Comparison of ENCODE assay signal across 22 cellular contexts in genomic region chr12:121934318-121934682, GRCh38. TPM values are rescaled to one million over a fixed set of nuclear protein-coding genes. Genes with fewer than 3 reads are reported as not detected.
A peak's percentile ranks its signal among the peaks of the same experiment; 100 is the strongest.
DNase-seq lines count a peak whose midpoint lies in the region; ATAC-seq, FAIRE-seq and TF ChIP-seq lines count a peak whose summit lies in the region.
"Had no signal": no experiment of that assay in that cellular context is flagged by ENCODE, and none has a peak within 500 bp of the region (broad histone marks: within the 10 kb centered on the region; RNA-seq: fewer than 3 reads in every experiment).

No MANE protein-coding gene starts in this region.

- H3K4me1 ChIP-seq in IMR-90 (ENCODE audit: control insufficient read depth, insufficient read depth, low read length) (peaks cover 2% of the 10 kb centered on the region; the same call in 1 of the 2 replicates), K562 (replicated peaks in 1 of 2; ENCODE audit: control insufficient read depth in 2 of 2, insufficient read depth in 2 of 2, low read length in 2 of 2) (peaks cover 25 to 29% of the 10 kb centered on the region in 2 experiments; a peak in 4 of 5 replicates), mesodermal cell (ENCODE audit: control insufficient read depth, insufficient read depth, low read length, poor library complexity, severe bottlenecking) (peaks cover 12% of the 10 kb centered on the region), ovary (ENCODE audit: insufficient read depth) (no peaks in the 10 kb centered on the region)
- H3K4me1 ChIP-seq: Peyer's patch had no signal

- H4K5ac ChIP-seq in IMR-90 (ENCODE audit: low read depth, low read length), result no peak overlapping the region

- H3K27ac ChIP-seq in IMR-90 (ENCODE audit: insufficient read depth, low read length) (no peak overlapping the region), K562 (ENCODE audit: extremely low read depth, low read depth, low read length) (peak overlapping the region; percentile 95), mesodermal cell (ENCODE audit: low read depth, low read length, severe bottlenecking) (peak overlapping the region; percentile 64), ovary (no peak overlapping the region)
- H3K27ac ChIP-seq: 22Rv1, HL-60, Peyer's patch, SK-N-MC had no signal

- H2BK5ac ChIP-seq in IMR-90 (ENCODE audit: low read depth, low read length, poor library complexity, severe bottlenecking), result no peak overlapping the region

- no peak overlapping the region for H3K4ac ChIP-seq in IMR-90 (ENCODE audit: low read depth, low read length)

- H3K27me3 ChIP-seq in IMR-90 (ENCODE audit: control insufficient read depth, insufficient read depth, low read length) (no peaks in the 10 kb centered on the region), K562 (ENCODE audit: control insufficient read depth in 2 of 2, insufficient read depth in 2 of 2, low read length in 2 of 2) (no peaks in the 10 kb centered on the region), ovary (no peaks in the 10 kb centered on the region)
- H3K27me3 ChIP-seq: Peyer's patch had no signal

- CTCF ChIA-PET in IMR-90 (lab: Yijun Ruan, JAX) (no interaction called here), K562 (lab: Yijun Ruan, JAX; ENCODE audit: low intra/inter-chr PET ratio) (no interaction called here)

- no peak overlapping the region for H3K9ac ChIP-seq in IMR-90 (ENCODE audit: low read depth, low read length)
- peak overlapping the region; percentile 89; a peak in 3 of 4 replicates for H3K9ac ChIP-seq in K562 (ENCODE audit: insufficient read depth in 1 of 2, low read depth in 2 of 2, low read length in 2 of 2)

- peaks cover 4% of the 10 kb centered on the region; the same call in 1 of the 2 replicates for H3K9me3 ChIP-seq in IMR-90 (ENCODE audit: control insufficient read depth, insufficient read depth, low read length)
- H3K9me3 ChIP-seq in K562 (replicated peaks; ENCODE audit: control insufficient read depth, insufficient read depth, low read depth, low read length), result no peaks in the 10 kb centered on the region
- peaks cover 3% of the 10 kb centered on the region for H3K9me3 ChIP-seq in mesodermal cell (ENCODE audit: control insufficient read depth, low read length)
- H3K9me3 ChIP-seq in ovary, result no peaks in the 10 kb centered on the region
- H3K9me3 ChIP-seq: Peyer's patch had no signal

- dilution Hi-C loops in IMR-90 (cut with HindIII; ENCODE audit: low sequenced_read_pairs, unreplicated experiment), result no loop called here

- TF ChIP-seq RAD21 in IMR-90 (IDR thresholded peaks at IDR 0.05; ENCODE audit: low read length), result no peak
- TF ChIP-seq RAD21 in K562 (CRISPR knock-in tag; conservative IDR thresholded peaks at IDR 0.05 in 1 of 2, IDR thresholded peaks at IDR 0.05 in 1 of 2), result no peak

- H2BK15ac ChIP-seq in IMR-90 (ENCODE audit: low read depth, low read length), result 0 out of 3 replicates have a peak overlapping the region, but pooled peaks have one; percentile 61

- H2BK120ac ChIP-seq in IMR-90 (ENCODE audit: low read depth, low read length), result no peak overlapping the region

- no peak overlapping the region for H3K56ac ChIP-seq in IMR-90 (ENCODE audit: extremely low read depth, insufficient read depth, low read length)

- ATAC-seq in IMR-90 (ENCODE audit: low read depth) (no peak), K562 (peak; percentile 69), HG02981 (IDR thresholded peaks at IDR 0.05; ENCODE audit: unreplicated experiment) (no peak), HG03045 (IDR thresholded peaks at IDR 0.05; ENCODE audit: unreplicated experiment) (no peak)

- BruUV-seq in IMR-90 (replicated peaks; lab: Mats Ljungman, UMichigan) (no TSS peak), K562 (replicated peaks; lab: Mats Ljungman, UMichigan) (TSS peak; percentile 80)

- no peak overlapping the region for H3K18ac ChIP-seq in IMR-90 (ENCODE audit: low read depth, low read length)

- H3K23ac ChIP-seq in IMR-90 (ENCODE audit: low read depth, low read length), result no peak overlapping the region

- no peak for TF ChIP-seq POLR2A in IMR-90 (IDR thresholded peaks at IDR 0.05; ENCODE audit: low read depth, low read length)
- TF ChIP-seq POLR2A in K562 (conservative IDR thresholded peaks at IDR 0.05), result no peak
- TF ChIP-seq POLR2A in ovary (IDR thresholded peaks at IDR 0.05), result no peak

- peak; percentile 8 for DNase-seq in A172 (ENCODE audit: low spot score)
- DNase-seq in IMR-90, result peak; percentile 15
- peak in 1 of 4 experiments; percentile 50 for DNase-seq in K562 (ENCODE audit: extremely low read depth in 1 of 4, low spot score in 3 of 4)
- DNase-seq in ovary, result no peak
- DNase-seq in activated naive CD4-positive, alpha-beta T cell (lab: John Stamatoyannopoulos, UW), result no peak
- DNase-seq: Calu3; CD4-positive, alpha-beta T cell; HFFc6; NCI-H1092 treated with DMSO at 0.1 percent for 48 hours; NCI-H2081; NCI-H446 treated with DMSO at 0.1 percent for 48 hours; NK-92 treated with Interleukin-12 subunit alpha and Interleukin-12 subunit beta, amount 100 ng/mL, for 24 hours; Peyer's patch; SHP77 had no signal

- no peak overlapping the region for H4K91ac ChIP-seq in IMR-90 (ENCODE audit: insufficient read depth, low read depth, low read length)

- POLR2A ChIA-PET in IMR-90 (lab: Charles Lee; ENCODE audit: unreplicated experiment) (no interaction called here), K562 (lab: Yijun Ruan, JAX) (interaction anchor here (0.6 to 2.1 kb wide), 9 partner anchors 9 to 529 kb away, joined by 3 to 6 read pairs (median 4); no protein-coding TSS in a partner anchor)

- intact Hi-C loops in IMR-90 (cut with micrococcal nuclease), result loop anchor here (1.0 kb wide), 1 partner anchor 23 kb away; no protein-coding TSS in a partner anchor
- intact Hi-C loops in K562 (cut with micrococcal nuclease), result loop anchor here (5.0 kb wide), 1 partner anchor 88 kb away; the partner anchor contains the start of gene BCL7A
- intact Hi-C loops in ovary (cut with DNase I), result no loop called here

- no peak overlapping the region; the same call in 1 of the 2 replicates for H3K14ac ChIP-seq in IMR-90 (replicated peaks; ENCODE audit: low read depth, low read length)

- no CpG with 5 or more reads among the region's 2 CpGs for WGBS in IMR-90 (ENCODE audit: extremely low coverage in 2 of 2, insufficient read length in 1 of 2), 2 experiments
- WGBS in K562 (ENCODE audit: insufficient coverage, low coverage, missing lambda C conversion rate), result 54% methylated on average over 2 of the region's 2 CpGs
- 100% methylated on average over 2 of the region's 2 CpGs for WGBS in mesodermal cell (ENCODE audit: insufficient coverage in 2 of 2), 2 experiments
- WGBS in ovary, 3 donors, result 92 to 98% (median 97%) methylated on average over 2 of the region's 2 CpGs

- H3K4me3 ChIP-seq in IMR-90 (ENCODE audit: insufficient read depth, low read depth, low read length) (no peak overlapping the region), K562 (peak overlapping the region; percentile 47), mesodermal cell (ENCODE audit: extremely low read depth, insufficient read depth, low read length, poor library complexity, severe bottlenecking) (no peak overlapping the region), ovary (no peak overlapping the region)
- H3K4me3 ChIP-seq: Peyer's patch, SK-N-MC had no signal

- TF ChIP-seq CTCF in IMR-90 (conservative IDR thresholded peaks at IDR 0.05; ENCODE audit: low read depth, low read length) (no peak), K562 (IDR thresholded peaks at IDR 0.05 in 2 of 3, conservative IDR thresholded peaks at IDR 0.05 in 1 of 3; ENCODE audit: insufficient read depth in 2 of 3, low read depth in 1 of 3, low read length in 3 of 3) (no peak), ovary (IDR thresholded peaks at IDR 0.05) (no peak)

- H3K36me3 ChIP-seq in IMR-90 (ENCODE audit: control insufficient read depth, insufficient read depth, low read length) (peaks cover 11% of the 10 kb centered on the region), K562 (ENCODE audit: control insufficient read depth, insufficient read depth, low read length) (peaks cover 26% of the 10 kb centered on the region), mesodermal cell (ENCODE audit: control insufficient read depth, insufficient read depth, low read length) (peaks cover 10% of the 10 kb centered on the region), ovary (no peaks in the 10 kb centered on the region)
- H3K36me3 ChIP-seq: Peyer's patch had no signal

- 0 out of 2 replicates have a peak overlapping the region, but pooled peaks have one; percentile 5 for H2BK20ac ChIP-seq in IMR-90 (ENCODE audit: low read depth, low read length)

- H3K79me2 ChIP-seq in K562 (ENCODE audit: control insufficient read depth, insufficient read depth, low read length), result peaks cover 22% of the 10 kb centered on the region

- H2AK5ac ChIP-seq in IMR-90 (ENCODE audit: low read depth, low read length), result peak overlapping the region; percentile 48; the same call in 1 of the 2 replicates

- H2AFZ ChIP-seq in IMR-90 (replicated peaks; ENCODE audit: low read length, poor library complexity) (no peak overlapping the region), K562 (ENCODE audit: low read depth, low read length) (peak overlapping the region; percentile 98)

- TF ChIP-seq EP300 in K562 (IDR thresholded peaks at IDR 0.05; ENCODE audit: low read length) (no peak), ovary (IDR thresholded peaks at IDR 0.05) (no peak)

- H4K20me1 ChIP-seq in IMR-90 (ENCODE audit: insufficient read depth, low read length) (no peaks in the 10 kb centered on the region), K562 (replicated peaks; ENCODE audit: control insufficient read depth, insufficient read depth, low read length) (no peaks in the 10 kb centered on the region)

- no peak overlapping the region for H3K4me2 ChIP-seq in IMR-90 (ENCODE audit: low read depth, low read length)
- H3K4me2 ChIP-seq in K562 (ENCODE audit: insufficient read depth, low read length), result peak overlapping the region; percentile 92

- no peak for FAIRE-seq in K562 (lab: Jason Lieb, UNC)
- FAIRE-seq: GM12891, GM18507 had no signal

- peak overlapping the region; percentile 48 for H2AK9ac ChIP-seq in IMR-90 (replicated peaks; ENCODE audit: low read depth, low read length, poor library complexity)

- H3K9me1 ChIP-seq in IMR-90 (ENCODE audit: insufficient read depth, low read length), result peaks cover 7% of the 10 kb centered on the region
- no peaks in the 10 kb centered on the region for H3K9me1 ChIP-seq in K562 (ENCODE audit: control insufficient read depth, insufficient read depth, low read length)

- H3K79me1 ChIP-seq in IMR-90 (ENCODE audit: low read depth in 1 of 2, low read length in 2 of 2), result no peaks in the 10 kb centered on the region

- H4K8ac ChIP-seq in IMR-90 (ENCODE audit: low read depth in 2 of 2, low read length in 2 of 2), result no peak overlapping the region; a peak in 1 of 4 replicates

- in situ Hi-C loops in IMR-90 (cut with MboI; ENCODE audit: low sequenced_read_pairs) (no loop called here), K562 (cut with MboI) (no loop called here)

RNA-seq across cellular contexts. Expression of gene CFAP251, which starts 15.9 kb away (rescaled TPM):
- 1.3 and 3.8 TPM in 2 replicates for total RNA-seq in A172 (2014; rRNA removed; shearing (Covaris generic))
- 9.1 and 9.4 TPM in 2 replicates for total RNA-seq in IMR-90 (2012; rRNA removed)
- 6.8 and 7.8 TPM in 2 replicates for polyA plus RNA-seq in IMR-90 (2012; rRNA removed)
- 4.2 and 6.8 TPM in 2 replicates for polyA plus RNA-seq in IMR-90 (2012; cell fraction: cytosol; rRNA removed)
- 5.3 and 12.5 TPM in 2 replicates for polyA plus RNA-seq in IMR-90 (2012; cell fraction: nucleus; rRNA removed; ENCODE audit: low replicate concordance)
- 69.4 and 86.7 TPM in 2 replicates for total RNA-seq in K562 (2011; cell fraction: chromatin; rRNA removed; ENCODE audit: low replicate concordance)
- 33.5 and 44.6 TPM in 2 replicates for total RNA-seq in K562 (2011; cell fraction: nucleolus; rRNA removed)
- total RNA-seq in K562 (2011; cell fraction: nucleoplasm; rRNA removed), result 42.5 and 56.6 TPM in 2 replicates
- 23.9 and 25.2 TPM in 2 replicates for total RNA-seq in K562 (2014; rRNA removed)
- total RNA-seq in K562 (2014; rRNA removed; fragmentation: Illumina TruSeq; extraction: Trizol), result 16.6 and 19.0 TPM in 2 replicates
- total RNA-seq in K562 (2015; rRNA removed; fragmentation: Illumina TruSeq; extraction: Trizol), result 16.2 and 19.1 TPM in 2 replicates
- 17.2 and 18.2 TPM in 2 replicates for total RNA-seq in K562 (2021)
- polyA plus RNA-seq in K562 (2011; rRNA removed), result 20.0 and 22.2 TPM in 2 replicates
- polyA plus RNA-seq in K562 (2011; cell fraction: cytosol; rRNA removed), result 12.2 and 17.2 TPM in 2 replicates
- 42.3 and 43.1 TPM in 2 replicates for polyA plus RNA-seq in K562 (2011; cell fraction: nucleus; rRNA removed)
- 12.5 and 19.8 TPM in 2 replicates for polyA plus RNA-seq in K562 (2012)
- 16.5 and 18.1 TPM in 2 replicates for polyA plus RNA-seq in K562 (2014; fragmentation: Illumina TruSeq; extraction: Trizol)
- polyA plus RNA-seq in K562 (2014; fragmentation: Nextera tagmentation; extraction: Ambion mirVana), result 10 to 100 TPM; 17.4 to 24.3 TPM
- polyA plus RNA-seq in K562 (2014; rRNA removed), result 27.7 and 31.0 TPM in 2 replicates
- polyA minus RNA-seq in K562 (2011; rRNA and poly(A)+ RNA removed), result 38.6 and 40.6 TPM in 2 replicates
- polyA minus RNA-seq in K562 (2011; cell fraction: cytosol; rRNA and poly(A)+ RNA removed), result 10.4 and 13.1 TPM in 2 replicates
- 18.7 and 32.1 TPM in 2 replicates for polyA minus RNA-seq in K562 (2011; cell fraction: nucleus; rRNA and poly(A)+ RNA removed)
- polyA plus RNA-seq in mesodermal cell (2013, experiment 1 of 2), result 1.6 TPM
- 1.9 TPM for polyA plus RNA-seq in mesodermal cell (2013, experiment 2 of 2)
- total RNA-seq in ovary, result 10 to 100 TPM in 1 of 7 donors, 1 to 10 TPM in 6; 2.7 to 28.7 (median 8.2) TPM
- 1 to 10 TPM; 1.2 to 5.5 TPM for polyA plus RNA-seq in ovary

RNA-seq across cellular contexts. Expression of gene PSMD9, which starts 45.7 kb away (rescaled TPM):
- total RNA-seq in A172 (2014; rRNA removed; shearing (Covaris generic)), result 93.2 and 143 TPM in 2 replicates
- total RNA-seq in IMR-90 (2012; rRNA removed) (142 and 156 TPM in 2 replicates), K562 (2014; rRNA removed) (143 and 187 TPM in 2 replicates), K562 (2014; rRNA removed; fragmentation: Illumina TruSeq; extraction: Trizol) (34.1 and 34.5 TPM in 2 replicates), K562 (2015; rRNA removed; fragmentation: Illumina TruSeq; extraction: Trizol) (61.7 and 78.2 TPM in 2 replicates), K562 (2021) (66.4 and 71.7 TPM in 2 replicates), ovary (10 to 100 TPM; 24.4 to 57.0 (median 35.5) TPM)
- polyA plus RNA-seq in IMR-90 (2012; rRNA removed) (135 and 138 TPM in 2 replicates), K562 (2011; rRNA removed) (61.3 and 68.5 TPM in 2 replicates), K562 (2014; fragmentation: Illumina TruSeq; extraction: Trizol) (31.0 and 60.0 TPM in 2 replicates), K562 (2014; fragmentation: Nextera tagmentation; extraction: Ambion mirVana) (10 to 100 TPM; 12.2 to 22.8 TPM), K562 (2014; rRNA removed) (92.2 and 107 TPM in 2 replicates), ovary (10 to 100 TPM; 25.6 to 58.7 TPM)
- 82.4 and 236 TPM in 2 replicates for polyA plus RNA-seq in IMR-90 (2012; cell fraction: cytosol; rRNA removed)
- 75.4 and 108 TPM in 2 replicates for polyA plus RNA-seq in IMR-90 (2012; cell fraction: nucleus; rRNA removed; ENCODE audit: low replicate concordance)
- 73.2 and 111 TPM in 2 replicates for total RNA-seq in K562 (2011; cell fraction: chromatin; rRNA removed; ENCODE audit: low replicate concordance)
- 69.7 and 70.4 TPM in 2 replicates for total RNA-seq in K562 (2011; cell fraction: nucleolus; rRNA removed)
- total RNA-seq in K562 (2011; cell fraction: nucleoplasm; rRNA removed), result 93.6 and 131 TPM in 2 replicates
- 61.8 and 93.1 TPM in 2 replicates for polyA plus RNA-seq in K562 (2011; cell fraction: cytosol; rRNA removed)
- polyA plus RNA-seq in K562 (2011; cell fraction: nucleus; rRNA removed), result 51.5 and 53.5 TPM in 2 replicates
- 76.1 and 85.2 TPM in 2 replicates for polyA plus RNA-seq in K562 (2012)
- 29.3 and 37.7 TPM in 2 replicates for polyA minus RNA-seq in K562 (2011; rRNA and poly(A)+ RNA removed)
- 23.0 and 42.7 TPM in 2 replicates for polyA minus RNA-seq in K562 (2011; cell fraction: cytosol; rRNA and poly(A)+ RNA removed)
- 13.3 and 29.5 TPM in 2 replicates for polyA minus RNA-seq in K562 (2011; cell fraction: nucleus; rRNA and poly(A)+ RNA removed)
- polyA plus RNA-seq in mesodermal cell (2013, experiment 1 of 2), result 46.7 TPM
- 50.5 TPM for polyA plus RNA-seq in mesodermal cell (2013, experiment 2 of 2)

Comparison
In these comparisons a context has a peak if more than half of its experiments do, and no peak if none do; other contexts are left out.
1. DNase-seq: peak in A172 (single experiment) and IMR-90 (single experiment); none in ovary (0 of 5) and activated naive CD4-positive, alpha-beta T cell (0 of 4).
2. H3K27ac ChIP-seq: peak in K562 (single experiment) and mesodermal cell (single experiment); none in IMR-90 (single experiment) and ovary (0 of 2).
3. intact Hi-C loops: an anchor here in IMR-90 (1.0 kb wide) and K562 (5.0 kb wide); none called in ovary.